ENCODE assay signal across 1 cellular context in genomic region chr3:195255571-195256501, GRCh38.
TF ChIP-seq lines count a peak whose summit lies in the region.

No MANE protein-coding gene starts in this region.

TF ChIP-seq in IMR-90, 13 proteins besides CTCF, POLR2A, EP300 and RAD21:
- no peak for TF ChIP-seq USF2 (IDR thresholded peaks at IDR 0.05; ENCODE audit: low read depth, low read length)
- no peak for TF ChIP-seq RCOR1 (IDR thresholded peaks at IDR 0.05; ENCODE audit: insufficient replicate concordance, low read length)
- no peak for TF ChIP-seq CHD1 (IDR thresholded peaks at IDR 0.05; ENCODE audit: low read depth, low read length)
- no peak for TF ChIP-seq ELK1 (IDR thresholded peaks at IDR 0.05; ENCODE audit: borderline replicate concordance, low read depth, low read length)
- no peak for TF ChIP-seq CEBPB (IDR thresholded peaks at IDR 0.05; ENCODE audit: low read depth, low read length)
- no peak for TF ChIP-seq FOS (IDR thresholded peaks at IDR 0.05; ENCODE audit: low read depth, low read length)
- no peak for TF ChIP-seq SMC3 (IDR thresholded peaks at IDR 0.05; ENCODE audit: low read depth, low read length)
- no peak for TF ChIP-seq MAZ (IDR thresholded peaks at IDR 0.05; ENCODE audit: borderline replicate concordance, low read depth, low read length)
- no peak for TF ChIP-seq MAFK (IDR thresholded peaks at IDR 0.05; ENCODE audit: low read depth, low read length)
- no peak for TF ChIP-seq BHLHE40 (IDR thresholded peaks at IDR 0.05; ENCODE audit: low read depth, low read length)
- TF ChIP-seq MXI1 (IDR thresholded peaks at IDR 0.05; ENCODE audit: borderline replicate concordance, low read depth, low read length), result no peak
- TF ChIP-seq RFX5 (IDR thresholded peaks at IDR 0.05; ENCODE audit: low read depth, low read length), result no peak
